ENCODE assay signal across 20 cellular contexts in genomic region chr4:181293541-181293940, GRCh38.
DNase-seq lines count a peak whose midpoint lies in the region; ATAC-seq and TF ChIP-seq lines count a peak whose summit lies in the region.
"Had no signal": no experiment of that assay in that cellular context is flagged by ENCODE, and none has a peak within 500 bp of the region (broad histone marks: within the 10 kb centered on the region; RNA-seq: fewer than 3 reads in every experiment).

No MANE protein-coding gene starts in this region.

- H2AFZ ChIP-seq in neural progenitor cell (replicated peaks), result no peak overlapping the region
- H2AFZ ChIP-seq: GM23338 had no signal

- ATAC-seq in right cardiac atrium (no peak), body of pancreas (no peak)
- ATAC-seq: A549, HCT116 had no signal

- H3K27ac ChIP-seq in right cardiac atrium (ENCODE audit: low read length), result no peak overlapping the region
- H3K27ac ChIP-seq in left ventricle myocardium inferior (replicated peaks), result no peak overlapping the region
- H3K27ac ChIP-seq in neural progenitor cell, result no peak overlapping the region
- no peak overlapping the region for H3K27ac ChIP-seq in body of pancreas
- H3K27ac ChIP-seq: A549 had no signal

- no peaks in the 10 kb centered on the region for H3K27me3 Mint-ChIP-seq in neural progenitor cell (ENCODE audit: insufficient read depth, low read depth)
- H3K27me3 Mint-ChIP-seq: CD4-positive, alpha-beta memory T cell had no signal

- H3K4me2 ChIP-seq in neural progenitor cell, result peak overlapping the region; percentile 38
- H3K4me2 ChIP-seq: A549, GM23338 had no signal

- no peaks in the 10 kb centered on the region for H3F3A ChIP-seq in neural progenitor cell (ENCODE audit: low read depth)

- no peak overlapping the region for H3K27ac Mint-ChIP-seq in neural progenitor cell
- H3K27ac Mint-ChIP-seq: GM23338 had no signal

- TF ChIP-seq POLR2A in body of pancreas (IDR thresholded peaks at IDR 0.05), result no peak

- H3K4me3 Mint-ChIP-seq in neural progenitor cell, result no peak overlapping the region
- H3K4me3 Mint-ChIP-seq: CD4-positive, alpha-beta memory T cell; GM23338; H9 had no signal

- no peaks in the 10 kb centered on the region for H3K79me2 ChIP-seq in neural progenitor cell (ENCODE audit: low read depth)

- H3K9me3 Mint-ChIP-seq in neural progenitor cell, result peaks cover 8% of the 10 kb centered on the region
- H3K9me3 Mint-ChIP-seq: GM23338 had no signal

- peaks cover 15% of the 10 kb centered on the region for H3K4me1 Mint-ChIP-seq in neural progenitor cell
- H3K4me1 Mint-ChIP-seq: CD4-positive, alpha-beta memory T cell had no signal

- TF ChIP-seq CTCF in left ventricle myocardium inferior (IDR thresholded peaks at IDR 0.05; ENCODE audit: borderline replicate concordance) (no peak), neural progenitor cell (IDR thresholded peaks at IDR 0.05) (no peak), body of pancreas (IDR thresholded peaks at IDR 0.05) (no peak)

- H3K4me1 ChIP-seq in right cardiac atrium (ENCODE audit: control insufficient read depth, insufficient read depth, low read length) (peaks cover 3% of the 10 kb centered on the region), left ventricle myocardium inferior (peaks cover 20% of the 10 kb centered on the region), neural progenitor cell (peaks cover 21% of the 10 kb centered on the region), body of pancreas (no peaks in the 10 kb centered on the region)
- H3K4me1 ChIP-seq: A549 had no signal

- intact Hi-C loops in right cardiac atrium (cut with DNase I), result no loop called here
- intact Hi-C loops in left ventricle myocardium inferior (cut with micrococcal nuclease), result no loop called here
- intact Hi-C loops in body of pancreas (cut with DNase I), result no loop called here

- H3K27me3 ChIP-seq in right cardiac atrium (ENCODE audit: control insufficient read depth, insufficient read depth) (no peaks in the 10 kb centered on the region), left ventricle myocardium inferior (ENCODE audit: low read depth) (no peaks in the 10 kb centered on the region), neural progenitor cell (no peaks in the 10 kb centered on the region), body of pancreas (no peaks in the 10 kb centered on the region)

- DNase-seq in NCI-H2081 (lab: John Stamatoyannopoulos, UW) (peak; percentile 21 to 39), NCI-H2081 treated with DMSO at 0.1 percent for 48 hours (lab: John Stamatoyannopoulos, UW) (no peak), right cardiac atrium (no peak), left ventricle myocardium inferior (no peak), neural progenitor cell (ENCODE audit: low spot score) (peak; percentile 54), body of pancreas (no peak), AG20443 (ENCODE audit: low spot score) (no peak)
- DNase-seq: 8988T; ACHN; C1 segment of cervical spinal cord; Calu3; CD4-positive, alpha-beta memory T cell; COR-L47; DMS53; DMS79 treated with DMSO at 0.1 percent for 48 hours; GF-D8; H9 had no signal

- H3K9ac ChIP-seq in neural progenitor cell, result no peak overlapping the region

- no peaks in the 10 kb centered on the region for H4K20me1 ChIP-seq in neural progenitor cell (ENCODE audit: low read depth)

- 44% methylated on average over 10 of the region's 10 CpGs for WGBS in right cardiac atrium
- 45 to 60% methylated on average over 10 of the region's 10 CpGs for WGBS in body of pancreas, 2 donors

- no peaks in the 10 kb centered on the region for H3K36me3 ChIP-seq in left ventricle myocardium inferior
- H3K36me3 ChIP-seq in neural progenitor cell, result no peaks in the 10 kb centered on the region
- no peaks in the 10 kb centered on the region for H3K36me3 ChIP-seq in body of pancreas (replicated peaks in 1 of 2; ENCODE audit: insufficient read depth in 1 of 2, low read depth in 2 of 2)

- H3K9me3 ChIP-seq in right cardiac atrium (ENCODE audit: control insufficient read depth, low read length), result no peaks in the 10 kb centered on the region
- peaks cover 16% of the 10 kb centered on the region for H3K9me3 ChIP-seq in left ventricle myocardium inferior (replicated peaks)
- no peaks in the 10 kb centered on the region for H3K9me3 ChIP-seq in neural progenitor cell (ENCODE audit: low read depth)
- no peaks in the 10 kb centered on the region for H3K9me3 ChIP-seq in body of pancreas
- H3K9me3 ChIP-seq: A549 had no signal

- H3K4me3 ChIP-seq in right cardiac atrium (ENCODE audit: low read length) (peak overlapping the region; percentile 13), left ventricle myocardium inferior (no peak overlapping the region), neural progenitor cell (no peak overlapping the region), body of pancreas (no peak overlapping the region)
- H3K4me3 ChIP-seq: A549, GM23338 had no signal

- no peaks in the 10 kb centered on the region for H3K36me3 Mint-ChIP-seq in neural progenitor cell
- H3K36me3 Mint-ChIP-seq: CD4-positive, alpha-beta memory T cell had no signal

Comparison
In these comparisons a context has a peak if more than half of its experiments do, and no peak if none do; other contexts are left out.
1. DNase-seq: peak in NCI-H2081 (2 of 2) and neural progenitor cell (single experiment); none in NCI-H2081 treated with DMSO at 0.1 percent for 48 hours (single experiment), right cardiac atrium (0 of 3), left ventricle myocardium inferior (single experiment), body of pancreas (0 of 4) and AG20443 (single experiment).